ENCODE assay signal across 1 cellular context in genomic region chr6:53794720-53795253, GRCh38.
TF ChIP-seq lines count a peak whose summit lies in the region.

LRRC1 (plus strand) TSS chr6:53795005; CDS start chr6:53795257, 252 bp downstream.

TF ChIP-seq in H1, 55 proteins besides CTCF, POLR2A, EP300 and RAD21 (continued from another document):
- no peak for TF ChIP-seq ATF2 (IDR thresholded peaks at IDR 0.05; ENCODE audit: low read length)
- no peak for TF ChIP-seq SP2 (IDR thresholded peaks at IDR 0.05; ENCODE audit: low read length)
- TF ChIP-seq SP4 (IDR thresholded peaks at IDR 0.05; ENCODE audit: low read length) = no peak
- peak; percentile 87 for TF ChIP-seq SP1 (IDR thresholded peaks at IDR 0.05; ENCODE audit: low read depth, low read length)
- TF ChIP-seq KDM4A (IDR thresholded peaks at IDR 0.05; ENCODE audit: low read depth, low read length, severe bottlenecking) = peak; percentile 53
- no peak for TF ChIP-seq JUND (IDR thresholded peaks at IDR 0.05; ENCODE audit: low read length)
- peak; percentile 89 for TF ChIP-seq TAF1 (IDR thresholded peaks at IDR 0.05; ENCODE audit: low read depth, low read length)
- TF ChIP-seq FOSL1 (IDR thresholded peaks at IDR 0.05; ENCODE audit: insufficient read depth, low read depth, low read length) = no peak
- no peak for TF ChIP-seq CTBP2 (IDR thresholded peaks at IDR 0.05; ENCODE audit: borderline replicate concordance, insufficient read depth, insufficient read length, low read length)
- TF ChIP-seq TEAD4 (IDR thresholded peaks at IDR 0.05; ENCODE audit: low read depth, low read length) = no peak
- TF ChIP-seq, protein P1, sequence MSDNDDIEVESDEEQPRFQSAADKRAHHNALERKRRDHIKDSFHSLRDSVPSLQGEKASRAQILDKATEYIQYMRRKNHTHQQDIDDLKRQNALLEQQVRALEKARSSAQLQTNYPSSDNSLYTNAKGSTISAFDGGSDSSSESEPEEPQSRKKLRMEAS (IDR thresholded peaks at IDR 0.05) = peak; percentile 15; the same call in 1 of the 2 replicates
- no peak for TF ChIP-seq SRF (IDR thresholded peaks at IDR 0.05; ENCODE audit: low read depth, low read length)
- peak; percentile 77 for TF ChIP-seq TBP (IDR thresholded peaks at IDR 0.05; ENCODE audit: low read depth, low read length)
- no peak for TF ChIP-seq SUZ12 (IDR thresholded peaks at IDR 0.05; ENCODE audit: low read length)
- no peak for TF ChIP-seq SIX5 (IDR thresholded peaks at IDR 0.05; ENCODE audit: low read depth, low read length)
- TF ChIP-seq EGR1 (IDR thresholded peaks at IDR 0.05; ENCODE audit: borderline replicate concordance, low read depth, low read length) = peak; percentile 92
- no peak for TF ChIP-seq CHD7 (IDR thresholded peaks at IDR 0.05; ENCODE audit: insufficient replicate concordance, low read length)
- TF ChIP-seq YY1 (IDR thresholded peaks at IDR 0.05; ENCODE audit: low read depth, low read length) = no peak
- no peak for TF ChIP-seq JUN (IDR thresholded peaks at IDR 0.05; ENCODE audit: low read depth, low read length)
- 0 out of 2 replicates have a peak, but pooled peaks have one; percentile 20 for TF ChIP-seq GTF2F1 (IDR thresholded peaks at IDR 0.05; ENCODE audit: borderline replicate concordance, low read depth, low read length)
- TF ChIP-seq NRF1 (IDR thresholded peaks at IDR 0.05; ENCODE audit: low read depth, low read length) = peak; percentile 52
- TF ChIP-seq, protein P2, sequence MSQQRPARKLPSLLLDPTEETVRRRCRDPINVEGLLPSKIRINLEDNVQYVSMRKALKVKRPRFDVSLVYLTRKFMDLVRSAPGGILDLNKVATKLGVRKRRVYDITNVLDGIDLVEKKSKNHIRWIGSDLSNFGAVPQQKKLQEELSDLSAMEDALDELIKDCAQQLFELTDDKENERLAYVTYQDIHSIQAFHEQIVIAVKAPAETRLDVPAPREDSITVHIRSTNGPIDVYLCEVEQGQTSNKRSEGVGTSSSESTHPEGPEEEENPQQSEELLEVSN (IDR thresholded peaks at IDR 0.05) = no peak
- peak; percentile 86 for TF ChIP-seq TAF7 (optimal IDR thresholded peaks at IDR 0.05; ENCODE audit: borderline replicate concordance, low read depth, low read length)
- TF ChIP-seq CBX5 (IDR thresholded peaks at IDR 0.05; ENCODE audit: low read depth, low read length) = no peak
- no peak for TF ChIP-seq TCF12 (IDR thresholded peaks at IDR 0.05; ENCODE audit: low read depth, low read length)
- TF ChIP-seq PHF8 (conservative IDR thresholded peaks at IDR 0.05; ENCODE audit: low read depth, low read length) = peak; percentile 72
- TF ChIP-seq ZNF274 (IDR thresholded peaks at IDR 0.05; ENCODE audit: borderline replicate concordance, extremely low read depth, low read length) = no peak
- no peak for TF ChIP-seq EZH2 (IDR thresholded peaks at IDR 0.05; ENCODE audit: low read depth, low read length, severe bottlenecking)
- TF ChIP-seq CBX8 (IDR thresholded peaks at IDR 0.05; ENCODE audit: borderline replicate concordance, low read depth, low read length) = no peak
- TF ChIP-seq RXRA (IDR thresholded peaks at IDR 0.05; ENCODE audit: insufficient read depth, low read depth, low read length) = no peak
- TF ChIP-seq HDAC6 (IDR thresholded peaks at IDR 0.05; ENCODE audit: low read depth, low read length) = no peak
- 0 out of 4 replicates have a peak, but pooled peaks of 1 of the 2 experiments have one; percentile 21 for TF ChIP-seq HDAC2 (IDR thresholded peaks at IDR 0.05; ENCODE audit: borderline replicate concordance in 1 of 2, low read depth in 2 of 2, low read length in 2 of 2)
- peak; percentile 52; the same call in 1 of the 2 replicates for TF ChIP-seq POLR2AphosphoS5 (IDR thresholded peaks at IDR 0.05; ENCODE audit: low read depth, low read length)
